1 cellular context compared by ENCODE assay signal in genomic region chr6:53359088-53359842, GRCh38.
TF ChIP-seq lines count a peak whose summit lies in the region.

No MANE protein-coding gene starts in this region.

TF ChIP-seq in WTC11, 78 proteins besides CTCF, POLR2A, EP300 and RAD21 (continued from another document):
- TF ChIP-seq ATF2 (CRISPR knock-in tag; IDR thresholded peaks at IDR 0.05; ENCODE audit: borderline replicate concordance, low read depth), result no peak
- TF ChIP-seq CREM (CRISPR knock-in tag; IDR thresholded peaks at IDR 0.05), result peak; percentile 57; the same call in 1 of the 2 replicates
- TF ChIP-seq E2F5 (CRISPR knock-in tag; IDR thresholded peaks at IDR 0.05), result peak; percentile 95
- TF ChIP-seq HMGA2 (CRISPR knock-in tag; IDR thresholded peaks at IDR 0.05), result 0 out of 2 replicates have a peak, but pooled peaks have one; percentile 34
- peak; percentile 24; the same call in 1 of the 2 replicates for TF ChIP-seq NR1H2 (CRISPR knock-in tag; IDR thresholded peaks at IDR 0.05)
- peak; percentile 99 for TF ChIP-seq PRDM15 (CRISPR knock-in tag; IDR thresholded peaks at IDR 0.05)
- peak; percentile 63; the same call in 1 of the 2 replicates for TF ChIP-seq HMGXB4 (CRISPR knock-in tag; IDR thresholded peaks at IDR 0.05)
